Comparison of ENCODE assay signal across 16 cellular contexts in genomic region chr14:67370830-67371229, GRCh38. TPM values are rescaled to one million over a fixed set of nuclear protein-coding genes. Genes with fewer than 3 reads are reported as not detected.
DNase-seq lines count a peak whose midpoint lies in the region; ATAC-seq and TF ChIP-seq lines count a peak whose summit lies in the region.
"Had no signal": no experiment of that assay in that cellular context is flagged by ENCODE, and none has a peak within 500 bp of the region (broad histone marks: within the 10 kb centered on the region; RNA-seq: fewer than 3 reads in every experiment).

No MANE protein-coding gene starts in this region.

- no peak overlapping the region for H3K27ac ChIP-seq in breast epithelium
- H3K27ac ChIP-seq in PC-3 (ENCODE audit: low read length) = no peak overlapping the region

- no peaks in the 10 kb centered on the region for H3K9me3 Mint-ChIP-seq in MCF 10A (ENCODE audit: unreplicated experiment)
- no peaks in the 10 kb centered on the region for H3K9me3 Mint-ChIP-seq in central memory CD8-positive, alpha-beta T cell
- H3K9me3 Mint-ChIP-seq: activated naive CD8-positive, alpha-beta T cell treated with anti-CD3 and anti-CD28 coated beads, Interleukin-2, amount 10 ng/mL, durations not matched to agents 7 days and 5 days had no signal

- H4K20me1 ChIP-seq in PC-3 (ENCODE audit: low read length) = peaks cover 31% of the 10 kb centered on the region

- DNase-seq in MCF 10A (ENCODE audit: unreplicated experiment) (peak; percentile 14), breast epithelium (ENCODE audit: low spot score in 2 of 2) (no peak), PC-3 (peak; percentile 40), NCI-H2227 (lab: John Stamatoyannopoulos, UW; ENCODE audit: unreplicated experiment) (no peak), GOT3 (lab: John Stamatoyannopoulos, UW) (no peak)
- DNase-seq in central memory CD8-positive, alpha-beta T cell (ENCODE audit: low spot score in 2 of 2) = no peak
- no peak for DNase-seq in stimulated activated CD4-positive, alpha-beta T cell treated with anti-CD3 and anti-CD28 coated beads, Interleukin-4, amount 100 ng/mL, for 1 hour
- DNase-seq: activated CD8-positive, alpha-beta memory T cell treated with anti-CD3 and anti-CD28 coated beads for 24 hours; activated naive CD8-positive, alpha-beta T cell treated with anti-CD3 and anti-CD28 coated beads, Interleukin-2, amount 10 ng/mL, durations not matched to agents 7 days and 5 days; effector CD8-positive, alpha-beta T cell; mesendoderm; NCI-H2081; NCI-H526 treated with DMSO at 0.1 percent for 48 hours; OCI-M1 had no signal

- no peaks in the 10 kb centered on the region for H3K27me3 ChIP-seq in breast epithelium
- no peaks in the 10 kb centered on the region for H3K27me3 ChIP-seq in PC-3 (ENCODE audit: low read length)

- ATAC-seq in PC-3 (peak; percentile 72), HG03469 (IDR thresholded peaks at IDR 0.05; ENCODE audit: unreplicated experiment) (no peak)
- no peak for ATAC-seq in central memory CD8-positive, alpha-beta T cell (replicated peaks; ENCODE audit: extremely low read depth, poor library complexity, severe bottlenecking)
- ATAC-seq: HepG2 had no signal

- no peak overlapping the region for H3K27ac Mint-ChIP-seq in MCF 10A (ENCODE audit: low read depth, unreplicated experiment)
- H3K27ac Mint-ChIP-seq in central memory CD8-positive, alpha-beta T cell (ENCODE audit: low read depth) = peak overlapping the region; percentile 73
- H3K27ac Mint-ChIP-seq: activated naive CD8-positive, alpha-beta T cell treated with anti-CD3 and anti-CD28 coated beads, Interleukin-2, amount 10 ng/mL, durations not matched to agents 7 days and 5 days had no signal

- H3K36me3 ChIP-seq in breast epithelium (no peaks in the 10 kb centered on the region), PC-3 (ENCODE audit: low read depth, low read length) (peaks cover 75% of the 10 kb centered on the region)

- no peak overlapping the region for H3K9ac ChIP-seq in PC-3 (ENCODE audit: low read length)

- POLR2A ChIA-PET in MCF 10A (lab: Yijun Ruan, JAX) = interaction anchor here (1.0 kb wide), 1 partner anchor 11 kb away, joined by 3 read pairs; the partner anchor contains the start of genes ATP6V1D and EIF2S1
- POLR2A ChIA-PET in PC-3 (lab: Charles Lee; ENCODE audit: unreplicated experiment) = no interaction called here

- no TSS peak for BruUV-seq in MCF 10A (replicated peaks; lab: Mats Ljungman, UMichigan)
- BruUV-seq in PC-3 (replicated peaks; lab: Mats Ljungman, UMichigan) = no TSS peak

- H3K36me3 Mint-ChIP-seq in MCF 10A (ENCODE audit: insufficient read depth, unreplicated experiment) = peaks cover 94% of the 10 kb centered on the region
- peaks cover 69% of the 10 kb centered on the region for H3K36me3 Mint-ChIP-seq in central memory CD8-positive, alpha-beta T cell (ENCODE audit: insufficient read depth)

- H3K79me2 ChIP-seq in PC-3 (ENCODE audit: low read length) = peaks cover 77% of the 10 kb centered on the region

- H3K4me3 ChIP-seq in breast epithelium (no peak overlapping the region), PC-3 (ENCODE audit: low read length) (no peak overlapping the region)

- H3K4me2 ChIP-seq in PC-3 (ENCODE audit: low read length) = no peak overlapping the region

- peaks cover 11% of the 10 kb centered on the region for H3K4me1 Mint-ChIP-seq in MCF 10A (ENCODE audit: insufficient read depth, unreplicated experiment)
- H3K4me1 Mint-ChIP-seq in central memory CD8-positive, alpha-beta T cell = peaks cover 18% of the 10 kb centered on the region

- no peaks in the 10 kb centered on the region for H3K4me1 ChIP-seq in breast epithelium
- H3K4me1 ChIP-seq in PC-3 (ENCODE audit: insufficient read depth, low read length) = peaks cover 17% of the 10 kb centered on the region

- no peaks in the 10 kb centered on the region for H3K9me3 ChIP-seq in breast epithelium
- H3K9me3 ChIP-seq in PC-3 (ENCODE audit: low read length) = no peaks in the 10 kb centered on the region

- no peaks in the 10 kb centered on the region for H3K9me2 ChIP-seq in PC-3 (replicated peaks; ENCODE audit: low read length)

- H2AFZ ChIP-seq in PC-3 (ENCODE audit: low read length) = no peak overlapping the region

- TF ChIP-seq POLR2A in breast epithelium (IDR thresholded peaks at IDR 0.05) = no peak

- H3K27me3 Mint-ChIP-seq in MCF 10A (ENCODE audit: insufficient read depth, unreplicated experiment) = no peaks in the 10 kb centered on the region
- no peaks in the 10 kb centered on the region for H3K27me3 Mint-ChIP-seq in central memory CD8-positive, alpha-beta T cell
- H3K27me3 Mint-ChIP-seq: activated naive CD8-positive, alpha-beta T cell treated with anti-CD3 and anti-CD28 coated beads, Interleukin-2, amount 10 ng/mL, durations not matched to agents 7 days and 5 days had no signal

- TF ChIP-seq CTCF in MCF 10A (IDR thresholded peaks at IDR 0.05; ENCODE audit: unreplicated experiment) (no peak), breast epithelium (IDR thresholded peaks at IDR 0.05) (no peak), PC-3 (conservative IDR thresholded peaks at IDR 0.05; ENCODE audit: low read depth, low read length) (no peak)

- CTCF ChIA-PET in MCF 10A (lab: Yijun Ruan, JAX) = interaction anchor here (1.9 kb wide), 1 partner anchor 11 kb away, joined by 7 read pairs; the partner anchor contains the start of genes ATP6V1D and EIF2S1
- CTCF ChIA-PET in PC-3 (lab: Charles Lee) = no interaction called here

- intact Hi-C loops in MCF 10A (cut with micrococcal nuclease) = no loop called here
- intact Hi-C loops in breast epithelium (cut with DNase I; ENCODE audit: low total_unique reads) = no loop called here
- intact Hi-C loops in PC-3 (cut with micrococcal nuclease) = no loop called here

- no peaks in the 10 kb centered on the region for H3F3A ChIP-seq in PC-3 (ENCODE audit: low read length, unreplicated experiment)

- H3K4me3 Mint-ChIP-seq in MCF 10A (ENCODE audit: unreplicated experiment) = no peak overlapping the region
- H3K4me3 Mint-ChIP-seq in central memory CD8-positive, alpha-beta T cell = no peak overlapping the region
- H3K4me3 Mint-ChIP-seq: activated naive CD8-positive, alpha-beta T cell treated with anti-CD3 and anti-CD28 coated beads, Interleukin-2, amount 10 ng/mL, durations not matched to agents 7 days and 5 days had no signal

RNA-seq across cellular contexts. Expression of gene EIF2S1, which starts 10.7 kb away (rescaled TPM):
- total RNA-seq in MCF 10A (2022) (337 and 338 TPM in 2 replicates), breast epithelium (100 to 1,000 TPM in 1 of 3 donors, 10 to 100 TPM in 2; 63.9 to 107 (median 89.4) TPM), PC-3 (2014; rRNA removed) (345 and 415 TPM in 2 replicates)

RNA-seq across cellular contexts. Expression of gene ATP6V1D, which starts 11.2 kb away (rescaled TPM):
- total RNA-seq in MCF 10A (2022) = 70.7 and 74.1 TPM in 2 replicates
- total RNA-seq in breast epithelium = 100 to 1,000 TPM in 1 of 3 donors, 10 to 100 TPM in 2; 58.0 to 102 (median 75.2) TPM
- total RNA-seq in PC-3 (2014; rRNA removed) = 69.6 and 85.9 TPM in 2 replicates

RNA-seq across cellular contexts. Expression of gene PLEK2, which starts 41.1 kb away (rescaled TPM):
- total RNA-seq in MCF 10A (2022) (22.4 and 39.9 TPM in 2 replicates), breast epithelium (1 to 10 TPM in 2 of 3 donors, not detected in 1; 3.4 to 5.2 TPM), PC-3 (2014; rRNA removed) (48.0 and 57.2 TPM in 2 replicates)

Comparison
In these comparisons a context has a peak if more than half of its experiments do, and no peak if none do; other contexts are left out.
1. DNase-seq: peak in MCF 10A (single experiment) and PC-3 (single experiment); none in breast epithelium (0 of 2), central memory CD8-positive, alpha-beta T cell (0 of 2), stimulated activated CD4-positive, alpha-beta T cell treated with anti-CD3 and anti-CD28 coated beads, Interleukin-4, amount 100 ng/mL, for 1 hour (single experiment), NCI-H2227 (single experiment) and GOT3 (single experiment).